ENCODE assay signal across 9 cellular contexts in the genomic region with DNA sequence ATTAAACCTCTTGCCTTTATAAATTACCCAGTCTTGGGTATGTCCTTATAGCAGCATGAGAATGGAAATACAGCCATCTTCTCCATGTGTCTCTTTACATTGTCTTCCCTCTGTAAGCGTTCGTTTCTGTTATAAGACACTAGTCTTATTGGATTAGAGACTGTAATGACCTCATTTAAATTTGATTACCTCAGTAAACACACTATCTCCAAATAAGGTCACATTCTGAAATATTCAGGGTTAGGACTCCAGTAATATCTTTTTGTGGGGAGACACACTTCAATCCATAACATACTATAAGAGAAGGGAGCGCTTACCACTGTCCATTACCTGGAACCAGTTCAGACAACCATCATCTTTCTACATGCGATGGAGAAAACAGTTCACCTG. TPM values are rescaled to one million over a fixed set of nuclear protein-coding genes. Genes with fewer than 3 reads are reported as not detected.
DNase-seq lines count a peak whose midpoint lies in the region; ATAC-seq and TF ChIP-seq lines count a peak whose summit lies in the region.
"Had no signal": no experiment of that assay in that cellular context is flagged by ENCODE, and none has a peak within 500 bp of the region (broad histone marks: within the 10 kb centered on the region; RNA-seq: fewer than 3 reads in every experiment).

No MANE protein-coding gene starts in this region.

- intact Hi-C loops in transverse colon (cut with DNase I; ENCODE audit: low total_unique reads): no loop called here

- DNase-seq in activated naive CD4-positive, alpha-beta T cell treated with anti-CD3 and anti-CD28 coated beads, Interleukin-2, amount 50 U/mL, for 16 hours: no peak
- no peak for DNase-seq in effector memory CD8-positive, alpha-beta T cell
- DNase-seq in transverse colon (no peak), hepatic stellate cell (ENCODE audit: low spot score) (no peak)
- DNase-seq: kidney glomerular epithelial cell had no signal

- H3K79me2 ChIP-seq in OCI-LY3 (ENCODE audit: low read length): peaks cover 14% of the 10 kb centered on the region

- H3K27ac ChIP-seq in OCI-LY3 (ENCODE audit: low read length) (peak overlapping the region; percentile 98), transverse colon (peak overlapping the region; percentile 30 to 55 (median 45))

- H3K9me3 ChIP-seq in OCI-LY3 (ENCODE audit: insufficient read depth, low read length) (no peaks in the 10 kb centered on the region), transverse colon (no peaks in the 10 kb centered on the region)

- TF ChIP-seq POLR2A in transverse colon (IDR thresholded peaks at IDR 0.05): no peak

- H3K9ac ChIP-seq in OCI-LY3 (ENCODE audit: low read length): peak overlapping the region; percentile 91

- H3K36me3 ChIP-seq in OCI-LY3 (replicated peaks; ENCODE audit: low read depth, low read length): peaks cover 6% of the 10 kb centered on the region
- no peaks in the 10 kb centered on the region for H3K36me3 ChIP-seq in transverse colon

- in situ Hi-C loops in transverse colon (cut with MboI; ENCODE audit: low pct_ligation_motif_present in 1 of 4, low pct_unique_long_range_greater_than_20kb in 1 of 4, low sequenced_read_pairs in 3 of 4): no loop called here

- 54 to 67% methylated on average over 2 to 4 of the region's 4 CpGs for WGBS in transverse colon (ENCODE audit: low coverage in 1 of 2), 2 donors

- peaks cover 31% of the 10 kb centered on the region for H3K36me3 Mint-ChIP-seq in activated naive CD4-positive, alpha-beta T cell treated with anti-CD3 and anti-CD28 coated beads, Interleukin-2, amount 50 U/mL, for 24 hours
- peaks cover 18% of the 10 kb centered on the region for H3K36me3 Mint-ChIP-seq in effector memory CD8-positive, alpha-beta T cell (ENCODE audit: insufficient read depth)

- ATAC-seq in effector memory CD8-positive, alpha-beta T cell (replicated peaks): peak; percentile 23
- ATAC-seq in HG02870 (IDR thresholded peaks at IDR 0.05; ENCODE audit: unreplicated experiment): no peak
- no peak for ATAC-seq in GM21619 (IDR thresholded peaks at IDR 0.05; ENCODE audit: unreplicated experiment)

- peak overlapping the region; percentile 94 for H3K4me3 Mint-ChIP-seq in activated naive CD4-positive, alpha-beta T cell treated with anti-CD3 and anti-CD28 coated beads, Interleukin-2, amount 50 U/mL, for 24 hours
- H3K4me3 Mint-ChIP-seq in effector memory CD8-positive, alpha-beta T cell: peak overlapping the region; percentile 89 to 90

- peak overlapping the region; percentile 82 for H3K4me3 ChIP-seq in OCI-LY3 (ENCODE audit: low read length)
- H3K4me3 ChIP-seq in transverse colon: no peak overlapping the region

- no peaks in the 10 kb centered on the region for H3K27me3 Mint-ChIP-seq in activated naive CD4-positive, alpha-beta T cell treated with anti-CD3 and anti-CD28 coated beads, Interleukin-2, amount 50 U/mL, for 24 hours
- H3K27me3 Mint-ChIP-seq in effector memory CD8-positive, alpha-beta T cell: no peaks in the 10 kb centered on the region

- H4K20me1 ChIP-seq in OCI-LY3 (ENCODE audit: insufficient read depth, low read length): no peaks in the 10 kb centered on the region

- H3K27ac Mint-ChIP-seq in activated naive CD4-positive, alpha-beta T cell treated with anti-CD3 and anti-CD28 coated beads, Interleukin-2, amount 50 U/mL, for 24 hours: peak overlapping the region; percentile 99
- H3K27ac Mint-ChIP-seq in effector memory CD8-positive, alpha-beta T cell: peak overlapping the region; percentile 94 to 99

- H3K4me1 Mint-ChIP-seq in activated naive CD4-positive, alpha-beta T cell treated with anti-CD3 and anti-CD28 coated beads, Interleukin-2, amount 50 U/mL, for 24 hours: peaks cover 67% of the 10 kb centered on the region
- peaks cover 49 to 70% of the 10 kb centered on the region in 2 donors for H3K4me1 Mint-ChIP-seq in effector memory CD8-positive, alpha-beta T cell (ENCODE audit: low read depth in 2 of 2)

- H3K27me3 ChIP-seq in OCI-LY3 (ENCODE audit: low read depth, low read length) (peaks cover 23% of the 10 kb centered on the region), transverse colon (no peaks in the 10 kb centered on the region)

- H3K4me2 ChIP-seq in OCI-LY3 (ENCODE audit: low read length): peak overlapping the region; percentile 95

- no peak overlapping the region for H2AFZ ChIP-seq in OCI-LY3 (ENCODE audit: low read depth, low read length)

- TF ChIP-seq EP300 in transverse colon (IDR thresholded peaks at IDR 0.05; ENCODE audit: low read depth): no peak

- TF ChIP-seq CTCF in OCI-LY3 (IDR thresholded peaks at IDR 0.05; ENCODE audit: low read depth, low read length) (no peak), transverse colon (IDR thresholded peaks at IDR 0.05) (no peak)

- peaks cover 11% of the 10 kb centered on the region for H3K9me3 Mint-ChIP-seq in activated naive CD4-positive, alpha-beta T cell treated with anti-CD3 and anti-CD28 coated beads, Interleukin-2, amount 50 U/mL, for 24 hours
- H3K9me3 Mint-ChIP-seq in effector memory CD8-positive, alpha-beta T cell: peaks cover 0 to 7% of the 10 kb centered on the region in 2 donors

- peaks cover 53% of the 10 kb centered on the region for H3K4me1 ChIP-seq in OCI-LY3 (ENCODE audit: low read length)
- peaks cover 0 to 14% (median 0%) of the 10 kb centered on the region in 4 donors for H3K4me1 ChIP-seq in transverse colon

RNA-seq across cellular contexts. Expression of gene CD47, which starts 34.3 kb away (rescaled TPM):
- total RNA-seq in transverse colon: 100 to 1,000 TPM in 1 of 4 donors, 10 to 100 TPM in 3; 71.7 to 108 (median 93.4) TPM
